16 cellular contexts compared by ENCODE assay signal in the genomic region with DNA sequence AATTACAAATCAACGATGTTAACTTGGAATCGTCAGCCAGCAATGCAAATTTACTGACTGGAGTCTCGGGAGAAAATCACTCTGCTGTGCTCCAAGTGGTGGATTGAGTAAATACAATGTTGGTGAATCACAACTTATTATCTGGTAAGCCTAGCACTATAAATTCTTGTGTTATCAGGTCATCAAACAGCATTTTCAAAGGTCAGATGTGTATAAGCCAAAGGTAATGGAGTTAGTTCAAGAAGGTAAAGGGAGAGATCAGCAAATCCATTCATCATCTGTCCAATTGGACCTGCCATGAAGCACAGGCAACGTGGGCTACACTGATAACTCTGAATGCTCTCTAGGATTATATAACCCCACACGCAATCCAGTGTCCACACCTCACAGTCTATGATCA. TPM values are rescaled to one million over a fixed set of nuclear protein-coding genes. Genes with fewer than 3 reads are reported as not detected.
DNase-seq lines count a peak whose midpoint lies in the region; ATAC-seq, FAIRE-seq and TF ChIP-seq lines count a peak whose summit lies in the region.
"Had no signal": no experiment of that assay in that cellular context is flagged by ENCODE, and none has a peak within 500 bp of the region (broad histone marks: within the 10 kb centered on the region; RNA-seq: fewer than 3 reads in every experiment).

No MANE protein-coding gene starts in this region.

- no peaks in the 10 kb centered on the region for H3K9me3 Mint-ChIP-seq in stimulated activated naive B cell treated with anti-CD40 and anti-IgM and Interleukin-4, amounts not matched to agents 10 μg/mL and 1 μg/mL and 100 μg/mL, for 72 hours

- H2AFZ ChIP-seq in SK-N-SH (ENCODE audit: low read depth), result no peak overlapping the region

- no peaks in the 10 kb centered on the region for H3K27me3 ChIP-seq in cardiac muscle cell
- H3K27me3 ChIP-seq in heart right ventricle, result no peaks in the 10 kb centered on the region
- H3K27me3 ChIP-seq in SK-N-SH (ENCODE audit: insufficient read depth), result no peaks in the 10 kb centered on the region
- H3K27me3 ChIP-seq: esophagus squamous epithelium, upper lobe of left lung had no signal

- no peak for ATAC-seq in heart right ventricle
- ATAC-seq in stimulated activated naive B cell treated with anti-CD40 and anti-IgM and Interleukin-4, amounts not matched to agents 10 μg/mL and 1 μg/mL and 100 μg/mL, for 72 hours (replicated peaks), result no peak
- ATAC-seq: left lobe of liver had no signal

- CTCF ChIA-PET in SK-N-SH (lab: Yijun Ruan, JAX), result no interaction called here

- H3K9me3 ChIP-seq in cardiac muscle cell (ENCODE audit: low read depth) (no peaks in the 10 kb centered on the region), heart right ventricle (no peaks in the 10 kb centered on the region), SK-N-SH (no peaks in the 10 kb centered on the region)
- H3K9me3 ChIP-seq: esophagus squamous epithelium, upper lobe of left lung had no signal

- no peak overlapping the region for H3K27ac ChIP-seq in cardiac muscle cell
- no peak overlapping the region for H3K27ac ChIP-seq in heart right ventricle
- peak overlapping the region in 1 of 2 experiments; percentile 57; a peak in 2 of 4 replicates for H3K27ac ChIP-seq in SK-N-SH (ENCODE audit: low read depth in 2 of 2, low read length in 1 of 2)
- H3K27ac ChIP-seq: esophagus squamous epithelium, HL-60, skin epidermis, upper lobe of left lung had no signal

- no peaks in the 10 kb centered on the region for H3K36me3 ChIP-seq in cardiac muscle cell
- H3K36me3 ChIP-seq in heart right ventricle, result no peaks in the 10 kb centered on the region
- H3K36me3 ChIP-seq in SK-N-SH (replicated peaks in 1 of 2; ENCODE audit: control insufficient read depth in 1 of 2, insufficient read depth in 2 of 2, low read length in 1 of 2), result no peaks in the 10 kb centered on the region
- H3K36me3 ChIP-seq: esophagus squamous epithelium, upper lobe of left lung had no signal

- H3K9me2 ChIP-seq in SK-N-SH, result no peaks in the 10 kb centered on the region

- H3F3A ChIP-seq in SK-N-SH (replicated peaks; ENCODE audit: insufficient read depth), result peaks cover 30% of the 10 kb centered on the region

- WGBS in heart right ventricle, 2 donors, result 87% methylated on average over 5 of the region's 5 CpGs
- WGBS in SK-N-SH (ENCODE audit: low lambda C conversion rate), result 32% methylated on average over 5 of the region's 5 CpGs

- H3K4me3 Mint-ChIP-seq in stimulated activated naive B cell treated with anti-CD40 and anti-IgM and Interleukin-4, amounts not matched to agents 10 μg/mL and 1 μg/mL and 100 μg/mL, for 72 hours, result no peak overlapping the region
- H3K4me3 Mint-ChIP-seq: neural crest cell had no signal

- H3K27ac Mint-ChIP-seq in stimulated activated naive B cell treated with anti-CD40 and anti-IgM and Interleukin-4, amounts not matched to agents 10 μg/mL and 1 μg/mL and 100 μg/mL, for 72 hours, result no peak overlapping the region

- H3K79me2 ChIP-seq in SK-N-SH (ENCODE audit: insufficient read depth), result no peaks in the 10 kb centered on the region

- H3K36me3 Mint-ChIP-seq in stimulated activated naive B cell treated with anti-CD40 and anti-IgM and Interleukin-4, amounts not matched to agents 10 μg/mL and 1 μg/mL and 100 μg/mL, for 72 hours, result peaks cover 6 to 33% of the 10 kb centered on the region in 2 donors

- FAIRE-seq in urothelium cell line (lab: Jason Lieb, UNC), result peak; percentile 61

- peak in 1 of 2 experiments; percentile 77; a peak in 1 of 4 replicates for TF ChIP-seq EP300 in SK-N-SH (IDR thresholded peaks at IDR 0.05; ENCODE audit: borderline replicate concordance in 1 of 2, low read depth in 1 of 2, low read length in 1 of 2)

- H3K4me1 ChIP-seq in cardiac muscle cell (ENCODE audit: low read depth) (peaks cover 8% of the 10 kb centered on the region), heart right ventricle (peaks cover 0 to 8% (median 0%) of the 10 kb centered on the region in 9 donors), SK-N-SH (ENCODE audit: control insufficient read depth in 1 of 2, insufficient read depth in 2 of 2, low read depth in 1 of 2, low read length in 1 of 2) (peaks cover 0 to 3% of the 10 kb centered on the region in 2 experiments; a peak in 2 of 4 replicates)
- H3K4me1 ChIP-seq: esophagus squamous epithelium had no signal

- no peaks in the 10 kb centered on the region for H3K27me3 Mint-ChIP-seq in stimulated activated naive B cell treated with anti-CD40 and anti-IgM and Interleukin-4, amounts not matched to agents 10 μg/mL and 1 μg/mL and 100 μg/mL, for 72 hours

- peak in 1 of 2 donors; percentile 27 for DNase-seq in cardiac muscle cell (ENCODE audit: low read depth in 1 of 2, low spot score in 1 of 2)
- no peak for DNase-seq in heart right ventricle
- DNase-seq in SK-N-SH, result no peak
- peak; percentile 35 for DNase-seq in fibroblast of villous mesenchyme (ENCODE audit: low read depth)
- peak; percentile 65 for DNase-seq in urothelium cell line (ENCODE audit: low spot score)
- no peak for DNase-seq in central memory CD4-positive, alpha-beta T cell
- DNase-seq in stimulated activated naive B cell treated with anti-CD40 and anti-IgM and Interleukin-4, amounts not matched to agents 10 μg/mL and 1 μg/mL and 100 μg/mL, for 72 hours, result no peak
- DNase-seq in T-helper 2 cell, result no peak
- DNase-seq: caudate nucleus, esophagus squamous epithelium, NCI-H69, upper lobe of left lung had no signal

- intact Hi-C loops in heart right ventricle (cut with DNase I), result no loop called here

- H4K20me1 ChIP-seq in SK-N-SH (ENCODE audit: insufficient read depth), result no peaks in the 10 kb centered on the region

- peak overlapping the region; percentile 6; the same call in 1 of the 2 replicates for H3K4me2 ChIP-seq in SK-N-SH

- H3K4me3 ChIP-seq in cardiac muscle cell, result no peak overlapping the region
- no peak overlapping the region for H3K4me3 ChIP-seq in heart right ventricle
- no peak overlapping the region for H3K4me3 ChIP-seq in SK-N-SH (ENCODE audit: low read depth in 2 of 2, low read length in 1 of 2)
- no peak overlapping the region for H3K4me3 ChIP-seq in fibroblast of villous mesenchyme (ENCODE audit: low read depth, low read length)
- H3K4me3 ChIP-seq: esophagus squamous epithelium, skin epidermis, upper lobe of left lung had no signal

- POLR2A ChIA-PET in SK-N-SH (lab: Yijun Ruan, JAX), result no interaction called here

- H3K4me1 Mint-ChIP-seq in stimulated activated naive B cell treated with anti-CD40 and anti-IgM and Interleukin-4, amounts not matched to agents 10 μg/mL and 1 μg/mL and 100 μg/mL, for 72 hours, result no peaks in the 10 kb centered on the region

- H3K9ac ChIP-seq in SK-N-SH, result no peak overlapping the region

- TF ChIP-seq RAD21 in SK-N-SH (IDR thresholded peaks at IDR 0.05; ENCODE audit: low read length), result no peak

- TF ChIP-seq CTCF in cardiac muscle cell (IDR thresholded peaks at IDR 0.05; ENCODE audit: low read depth, low read length) (peak; percentile 19), heart right ventricle (IDR thresholded peaks at IDR 0.05) (no peak), SK-N-SH (IDR thresholded peaks at IDR 0.05) (peak; percentile 36), fibroblast of villous mesenchyme (IDR thresholded peaks at IDR 0.05; ENCODE audit: insufficient read depth, low read depth, low read length) (no peak)

TF ChIP-seq in SK-N-SH, 30 proteins besides CTCF, POLR2A, EP300 and RAD21:
- TF ChIP-seq RFX5 (IDR thresholded peaks at IDR 0.05; ENCODE audit: low read length) (no peak), RXRA (IDR thresholded peaks at IDR 0.05; ENCODE audit: borderline replicate concordance, low read depth) (peak; percentile 79; the same call in 1 of the 2 replicates), FOSL2 (IDR thresholded peaks at IDR 0.05; ENCODE audit: borderline replicate concordance, low read depth) (peak; percentile 77; the same call in 1 of the 2 replicates), TEAD4 (IDR thresholded peaks at IDR 0.05; ENCODE audit: borderline replicate concordance, insufficient read depth) (peak; percentile 64; the same call in 1 of the 2 replicates), NFIC (IDR thresholded peaks at IDR 0.05; ENCODE audit: borderline replicate concordance) (peak; percentile 58; the same call in 1 of the 2 replicates), JUND (IDR thresholded peaks at IDR 0.05) (peak; percentile 69), TCF12 (IDR thresholded peaks at IDR 0.05) (peak; percentile 74)
- TF ChIP-seq, protein P1, sequence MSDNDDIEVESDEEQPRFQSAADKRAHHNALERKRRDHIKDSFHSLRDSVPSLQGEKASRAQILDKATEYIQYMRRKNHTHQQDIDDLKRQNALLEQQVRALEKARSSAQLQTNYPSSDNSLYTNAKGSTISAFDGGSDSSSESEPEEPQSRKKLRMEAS (IDR thresholded peaks at IDR 0.05; ENCODE audit: low read depth), result no peak
- TF ChIP-seq, protein P2, sequence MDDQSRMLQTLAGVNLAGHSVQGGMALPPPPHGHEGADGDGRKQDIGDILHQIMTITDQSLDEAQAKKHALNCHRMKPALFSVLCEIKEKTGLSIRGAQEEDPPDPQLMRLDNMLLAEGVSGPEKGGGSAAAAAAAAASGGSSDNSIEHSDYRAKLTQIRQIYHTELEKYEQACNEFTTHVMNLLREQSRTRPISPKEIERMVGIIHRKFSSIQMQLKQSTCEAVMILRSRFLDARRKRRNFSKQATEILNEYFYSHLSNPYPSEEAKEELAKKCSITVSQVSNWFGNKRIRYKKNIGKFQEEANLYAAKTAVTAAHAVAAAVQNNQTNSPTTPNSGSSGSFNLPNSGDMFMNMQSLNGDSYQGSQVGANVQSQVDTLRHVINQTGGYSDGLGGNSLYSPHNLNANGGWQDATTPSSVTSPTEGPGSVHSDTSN (IDR thresholded peaks at IDR 0.05), result peak; percentile 72

RNA-seq across cellular contexts. Expression of a gene that starts 13.9 kb away (rescaled TPM):
- total RNA-seq in cardiac muscle cell (1.7 and 2.7 TPM in 2 replicates), heart right ventricle (1 to 10 TPM in 2 of 10 donors, under 1 TPM in 8; 0.25 to 1.2 (median 0.46) TPM), fibroblast of villous mesenchyme (0.64 and 0.86 TPM in 2 replicates)
- polyA plus RNA-seq in cardiac muscle cell (0.79 and 1.4 TPM in 2 replicates), heart right ventricle (under 1 TPM; 0.13 to 0.37 TPM), SK-N-SH (2012; rRNA removed) (2.4 and 2.7 TPM in 2 replicates)
- polyA plus RNA-seq in SK-N-SH (2012; cell fraction: cytosol; rRNA removed), result 3.5 and 4.0 TPM in 2 replicates
- 1.1 and 2.5 TPM in 2 replicates for polyA plus RNA-seq in SK-N-SH (2012; cell fraction: nucleus; rRNA removed)

Comparison
In these comparisons a context has a peak if more than half of its experiments do, and no peak if none do; other contexts are left out.
1. CTCF ChIP-seq: peak in cardiac muscle cell (single experiment) and SK-N-SH (single experiment); none in heart right ventricle (0 of 9) and fibroblast of villous mesenchyme (single experiment).
2. DNase-seq: peak in fibroblast of villous mesenchyme (single experiment) and urothelium cell line (single experiment); none in heart right ventricle (0 of 2), SK-N-SH (single experiment), central memory CD4-positive, alpha-beta T cell (single experiment), stimulated activated naive B cell treated with anti-CD40 and anti-IgM and Interleukin-4, amounts not matched to agents 10 μg/mL and 1 μg/mL and 100 μg/mL, for 72 hours (single experiment) and T-helper 2 cell (0 of 5).